ENCODE assay signal across 8 cellular contexts in the genomic region with DNA sequence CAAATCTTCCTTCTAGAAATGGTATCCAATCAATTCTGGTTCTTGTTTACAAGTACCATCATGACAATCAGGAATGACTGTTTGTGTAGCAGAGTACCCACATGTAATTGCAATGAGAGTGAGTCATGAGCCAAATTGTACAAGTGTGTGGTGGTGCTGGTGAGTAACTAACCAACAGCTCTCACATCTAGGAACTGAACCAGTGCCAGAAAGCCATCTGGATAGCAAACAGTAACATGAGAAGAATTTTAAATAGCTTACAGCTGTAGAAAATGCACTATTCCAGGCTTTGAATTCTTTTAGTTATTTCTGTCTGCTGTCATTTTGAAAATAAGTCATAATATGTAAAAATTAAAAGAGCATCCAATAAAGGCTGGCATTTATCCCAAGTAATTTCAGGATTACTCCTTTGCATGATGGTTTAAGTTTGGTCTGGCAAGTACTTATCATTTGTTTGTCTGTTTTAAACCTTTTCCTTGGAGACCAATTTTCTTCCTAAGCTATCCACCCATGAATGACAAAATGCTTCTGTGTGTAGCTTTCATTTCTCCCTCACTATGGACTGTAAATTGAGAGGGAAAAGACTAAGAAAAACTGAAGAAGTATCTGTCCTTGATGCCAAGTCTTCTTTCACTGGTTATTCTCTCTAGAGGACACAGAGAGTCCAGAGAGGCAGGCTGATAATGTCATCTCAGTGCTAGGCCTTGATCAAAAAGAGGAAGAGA.
A peak's percentile ranks its signal among the peaks of the same experiment; 100 is the strongest.
DNase-seq lines count a peak whose midpoint lies in the region; ATAC-seq and TF ChIP-seq lines count a peak whose summit lies in the region.

No MANE protein-coding gene starts in this region.

- H3K4me3 ChIP-seq in kidney epithelial cell (ENCODE audit: low read depth, low read length) (no peak overlapping the region), stomach (no peak overlapping the region)

- H3K9me3 Mint-ChIP-seq in activated naive CD4-positive, alpha-beta T cell treated with anti-CD3 and anti-CD28 coated beads, Interleukin-2, amount 50 U/mL, for 72 hours: no peaks in the 10 kb centered on the region

- H3K27ac ChIP-seq in stomach: peak overlapping the region in 4 of 5 donors; percentile 51 to 75 (median 56)

- TF ChIP-seq EP300 in stomach (IDR thresholded peaks at IDR 0.05): no peak

- H3K36me3 Mint-ChIP-seq in activated naive CD4-positive, alpha-beta T cell treated with anti-CD3 and anti-CD28 coated beads, Interleukin-2, amount 50 U/mL, for 72 hours: peaks cover 0 to 15% of the 10 kb centered on the region in 2 donors

- no peaks in the 10 kb centered on the region for H3K27me3 ChIP-seq in kidney epithelial cell (ENCODE audit: control insufficient read depth, insufficient read depth, low read length)
- no peaks in the 10 kb centered on the region for H3K27me3 ChIP-seq in stomach

- intact Hi-C loops in stomach (cut with DNase I; ENCODE audit: low total_unique reads): no loop called here

- no peak for TF ChIP-seq POLR2A in stomach (IDR thresholded peaks at IDR 0.05)

- DNase-seq in activated naive CD4-positive, alpha-beta T cell treated with anti-CD3 and anti-CD28 coated beads, Interleukin-2, amount 50 U/mL, for 72 hours (ENCODE audit: low spot score in 2 of 2): peak in 1 of 2 donors; percentile 39
- no peak for DNase-seq in activated naive CD4-positive, alpha-beta T cell treated with anti-CD3 and anti-CD28 coated beads, Interleukin-2, amount 50 U/mL, for 16 hours
- DNase-seq in NCI-H524 (lab: John Stamatoyannopoulos, UW) (peak; percentile 84 to 89), brain pericyte (ENCODE audit: low read depth, low spot score) (peak; percentile 89), kidney epithelial cell (ENCODE audit: low read depth) (peak; percentile 99), stomach (peak; percentile 60)

- peaks cover 15 to 25% (median 18%) of the 10 kb centered on the region in 4 donors for H3K4me1 ChIP-seq in stomach

- peak; percentile 98 to 99 for ATAC-seq in activated naive CD4-positive, alpha-beta T cell treated with anti-CD3 and anti-CD28 coated beads, Interleukin-2, amount 50 U/mL, for 72 hours
- ATAC-seq in HG03558 (IDR thresholded peaks at IDR 0.05; ENCODE audit: extremely low read depth, unreplicated experiment) (peak; percentile 82), HG03439 (IDR thresholded peaks at IDR 0.05; ENCODE audit: unreplicated experiment) (no peak)

- peak overlapping the region in 1 of 2 donors; percentile 32 for H3K27ac Mint-ChIP-seq in activated naive CD4-positive, alpha-beta T cell treated with anti-CD3 and anti-CD28 coated beads, Interleukin-2, amount 50 U/mL, for 72 hours

- no peak for TF ChIP-seq CTCF in kidney epithelial cell (IDR thresholded peaks at IDR 0.05; ENCODE audit: insufficient read depth, low read length, poor library complexity, severe bottlenecking)
- TF ChIP-seq CTCF in stomach (IDR thresholded peaks at IDR 0.05): no peak

- H3K36me3 ChIP-seq in kidney epithelial cell (ENCODE audit: control insufficient read depth, insufficient read depth, low read length): no peaks in the 10 kb centered on the region
- H3K36me3 ChIP-seq in stomach: no peaks in the 10 kb centered on the region

- H3K9me3 ChIP-seq in stomach: no peaks in the 10 kb centered on the region
